Comparison of ENCODE assay signal across 17 cellular contexts in the genomic region with DNA sequence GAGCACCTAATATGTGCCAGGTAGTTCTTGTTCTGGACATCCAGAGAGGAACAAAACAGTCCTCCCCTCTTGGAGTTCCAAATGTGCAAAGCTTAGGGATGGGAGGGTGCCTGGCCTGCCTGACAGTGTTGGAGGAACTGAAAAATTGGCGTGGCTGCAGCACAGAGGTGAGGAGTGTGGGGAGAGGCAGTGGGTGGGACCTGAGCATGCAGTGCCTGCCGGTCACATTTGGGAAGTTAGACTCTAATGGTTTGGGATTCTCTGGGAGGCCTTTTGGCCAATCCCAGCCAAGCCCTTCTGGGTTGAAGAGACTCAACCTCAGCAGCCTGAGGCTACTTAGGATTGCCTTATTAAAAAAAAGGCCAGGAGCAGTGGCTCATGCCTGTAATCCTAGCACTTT. TPM values are rescaled to one million over a fixed set of nuclear protein-coding genes. Genes with fewer than 3 reads are reported as not detected.
DNase-seq lines count a peak whose midpoint lies in the region; ATAC-seq, FAIRE-seq and TF ChIP-seq lines count a peak whose summit lies in the region.
"Had no signal": no experiment of that assay in that cellular context is flagged by ENCODE, and none has a peak within 500 bp of the region (broad histone marks: within the 10 kb centered on the region; RNA-seq: fewer than 3 reads in every experiment).

No MANE protein-coding gene starts in this region.

- 0 out of 3 replicates have a peak, but pooled peaks have one; percentile 6 for ATAC-seq in K562
- ATAC-seq in mucosa of descending colon = no peak
- ATAC-seq in upper lobe of left lung (ENCODE audit: low FRiP score in 2 of 2) = no peak

- no peaks in the 10 kb centered on the region for H4K20me1 ChIP-seq in K562 (replicated peaks; ENCODE audit: control insufficient read depth, insufficient read depth, low read length)

- 7% methylated on average over 2 of the region's 2 CpGs for WGBS in K562 (ENCODE audit: insufficient coverage, low coverage, missing lambda C conversion rate)
- 55 to 59% methylated on average over 2 of the region's 2 CpGs for WGBS in upper lobe of left lung, 2 donors

- FAIRE-seq in GM12891 (lab: Jason Lieb, UNC) (peak; percentile 40), K562 (lab: Jason Lieb, UNC) (no peak)
- FAIRE-seq: D721Med had no signal

- H3K9me3 ChIP-seq in K562 (replicated peaks; ENCODE audit: control insufficient read depth, insufficient read depth, low read depth, low read length) (no peaks in the 10 kb centered on the region), mucosa of descending colon (no peaks in the 10 kb centered on the region), upper lobe of left lung (no peaks in the 10 kb centered on the region)
- H3K9me3 ChIP-seq: BLaER1 treated with 17β-estradiol and CSF1 and Interleukin-3, amounts not matched to agents 10 nM and 100 nM; Caco-2; HAP-1 had no signal

- no peak overlapping the region for H3K27ac ChIP-seq in K562 (ENCODE audit: extremely low read depth, low read depth, low read length)
- no peak overlapping the region for H3K27ac ChIP-seq in upper lobe of left lung
- H3K27ac ChIP-seq: BLaER1 treated with 17β-estradiol and CSF1 and Interleukin-3, amounts not matched to agents 10 nM and 100 nM; HL-60 had no signal

- H3K4me1 ChIP-seq in K562 (replicated peaks in 1 of 2; ENCODE audit: control insufficient read depth in 2 of 2, insufficient read depth in 2 of 2, low read length in 2 of 2) (peaks cover 13 to 29% of the 10 kb centered on the region in 2 experiments), mucosa of descending colon (ENCODE audit: low read depth) (peaks cover 19% of the 10 kb centered on the region), upper lobe of left lung (peaks cover 27 to 33% (median 31%) of the 10 kb centered on the region in 4 donors)
- H3K4me1 ChIP-seq: HAP-1 had no signal

- TF ChIP-seq CTCF in K562 (IDR thresholded peaks at IDR 0.05 in 2 of 3, conservative IDR thresholded peaks at IDR 0.05 in 1 of 3; ENCODE audit: insufficient read depth in 2 of 3, low read depth in 1 of 3, low read length in 3 of 3) = 0 out of 6 replicates have a peak, but pooled peaks of 1 of the 3 experiments have one; percentile 9
- TF ChIP-seq CTCF in mucosa of descending colon (IDR thresholded peaks at IDR 0.05) = no peak
- TF ChIP-seq CTCF in upper lobe of left lung (IDR thresholded peaks at IDR 0.05) = no peak

- no peak overlapping the region for H3K4me2 ChIP-seq in K562 (ENCODE audit: insufficient read depth, low read length)

- H3K36me3 ChIP-seq in K562 (ENCODE audit: control insufficient read depth, insufficient read depth, low read length) = peaks cover 18% of the 10 kb centered on the region; the same call in 2 of the 3 replicates
- H3K36me3 ChIP-seq in mucosa of descending colon (ENCODE audit: low read depth) = no peaks in the 10 kb centered on the region
- peaks cover 0 to 21% (median 6%) of the 10 kb centered on the region in 4 donors for H3K36me3 ChIP-seq in upper lobe of left lung

- POLR2A ChIA-PET in K562 (lab: Yijun Ruan, JAX) = interaction anchor here (0.6 to 1.7 kb wide), 2 partner anchors 25 to 365 kb away, joined by 4 to 6 read pairs; no protein-coding TSS in a partner anchor

- intact Hi-C loops in K562 (cut with micrococcal nuclease) (loop anchor here (10.0 kb wide), 1 partner anchor 108 kb away; a partner anchor contains a TSS), mucosa of descending colon (cut with DNase I, micrococcal nuclease) (no loop called here)

- in situ Hi-C loops in K562 (cut with MboI) = no loop called here

- H3K9ac ChIP-seq in K562 (ENCODE audit: insufficient read depth in 1 of 2, low read depth in 2 of 2, low read length in 2 of 2) = no peak overlapping the region
- H3K9ac ChIP-seq: BLaER1 treated with 17β-estradiol and CSF1 and Interleukin-3, amounts not matched to agents 10 nM and 100 nM had no signal

- BruUV-seq in K562 (replicated peaks; lab: Mats Ljungman, UMichigan) = no TSS peak

- DNase-seq in CD1c-positive myeloid dendritic cell (ENCODE audit: extremely low spot score) = peak; percentile 63
- DNase-seq in GM12891 (ENCODE audit: insufficient read length, low spot score) = no peak
- no peak for DNase-seq in K562 (ENCODE audit: extremely low read depth in 1 of 4, low spot score in 3 of 4)
- DNase-seq in mucosa of descending colon = peak in 2 of 3 donors; percentile 50 to 53
- no peak for DNase-seq in NCI-H2196 treated with DMSO at 0.1 percent for 48 hours (lab: John Stamatoyannopoulos, UW; ENCODE audit: unreplicated experiment)
- no peak for DNase-seq in NOMO-1 treated with DMSO at 0.1 percent for 48 hours (lab: John Stamatoyannopoulos, UW; ENCODE audit: unreplicated experiment)
- no peak for DNase-seq in upper lobe of left lung
- DNase-seq in EL = no peak
- DNase-seq: Caco-2; CD4-positive, alpha-beta T cell; GDM1 had no signal

- TF ChIP-seq POLR2A in GM12891 (IDR thresholded peaks at IDR 0.05; ENCODE audit: low read depth, low read length) (no peak), K562 (conservative IDR thresholded peaks at IDR 0.05) (no peak), upper lobe of left lung (IDR thresholded peaks at IDR 0.05) (no peak)

- H3K27me3 ChIP-seq in K562 (ENCODE audit: control insufficient read depth in 2 of 2, insufficient read depth in 2 of 2, low read length in 2 of 2) (no peaks in the 10 kb centered on the region), upper lobe of left lung (peaks cover 0 to 6% (median 0%) of the 10 kb centered on the region in 4 donors)

- no peaks in the 10 kb centered on the region for H3K9me1 ChIP-seq in K562 (ENCODE audit: control insufficient read depth, insufficient read depth, low read length)

- CTCF ChIA-PET in K562 (lab: Yijun Ruan, JAX; ENCODE audit: low intra/inter-chr PET ratio) = no interaction called here

- H3K4me3 ChIP-seq in K562 (no peak overlapping the region), mucosa of descending colon (no peak overlapping the region), upper lobe of left lung (no peak overlapping the region)
- H3K4me3 ChIP-seq: BLaER1 treated with 17β-estradiol and CSF1 and Interleukin-3, amounts not matched to agents 10 nM and 100 nM; HAP-1 had no signal

- no peak for TF ChIP-seq RAD21 in K562 (CRISPR knock-in tag; conservative IDR thresholded peaks at IDR 0.05 in 1 of 2, IDR thresholded peaks at IDR 0.05 in 1 of 2)

- no peak overlapping the region for H2AFZ ChIP-seq in K562 (ENCODE audit: low read depth, low read length)

- TF ChIP-seq EP300 in K562 (IDR thresholded peaks at IDR 0.05; ENCODE audit: low read length) = no peak
- no peak for TF ChIP-seq EP300 in upper lobe of left lung (IDR thresholded peaks at IDR 0.05)

- H3K79me2 ChIP-seq in K562 (ENCODE audit: control insufficient read depth, insufficient read depth, low read length) = no peaks in the 10 kb centered on the region

RNA-seq across cellular contexts. Expression of a gene that starts 2.3 kb away (rescaled TPM):
- 0.09 TPM for polyA plus RNA-seq in GM12891 (2012; ENCODE audit: low read depth, missing spikeins)
- 0.86 and 1.4 TPM in 2 replicates for total RNA-seq in K562 (2011; cell fraction: chromatin; rRNA removed; ENCODE audit: low replicate concordance)
- 0.67 and 1.4 TPM in 2 replicates for total RNA-seq in K562 (2011; cell fraction: nucleolus; rRNA removed)
- 0.66 and 0.84 TPM in 2 replicates for total RNA-seq in K562 (2011; cell fraction: nucleoplasm; rRNA removed)
- 0.33 and 0.54 TPM in 2 replicates for total RNA-seq in K562 (2014; rRNA removed)
- total RNA-seq in K562 (2014; rRNA removed; fragmentation: Illumina TruSeq; extraction: Trizol) = 0.45 and 0.51 TPM in 2 replicates
- total RNA-seq in K562 (2015; rRNA removed; fragmentation: Illumina TruSeq; extraction: Trizol) = 0.34 and 0.36 TPM in 2 replicates
- 0.49 and 0.55 TPM in 2 replicates for total RNA-seq in K562 (2021)
- polyA plus RNA-seq in K562 (2011; rRNA removed) = 0.34 and 0.54 TPM in 2 replicates
- 0.19 and 0.45 TPM in 2 replicates for polyA plus RNA-seq in K562 (2011; cell fraction: cytosol; rRNA removed)
- polyA plus RNA-seq in K562 (2011; cell fraction: nucleus; rRNA removed) = 0.81 and 0.90 TPM in 2 replicates
- polyA plus RNA-seq in K562 (2012) = 0.49 and 0.76 TPM in 2 replicates
- 0.16 and 0.66 TPM in 2 replicates for polyA plus RNA-seq in K562 (2014; fragmentation: Illumina TruSeq; extraction: Trizol)
- polyA plus RNA-seq in K562 (2014; fragmentation: Nextera tagmentation; extraction: Ambion mirVana) = under 1 TPM; 0.03 to 0.10 TPM
- polyA plus RNA-seq in K562 (2014; rRNA removed) = 0.13 and 0.80 TPM in 2 replicates
- polyA minus RNA-seq in K562 (2011; rRNA and poly(A)+ RNA removed) = 0.25 and 0.27 TPM in 2 replicates
- not detected in 2 replicates for polyA minus RNA-seq in K562 (2011; cell fraction: cytosol; rRNA and poly(A)+ RNA removed)
- polyA minus RNA-seq in K562 (2011; cell fraction: nucleus; rRNA and poly(A)+ RNA removed) = 0.27 and 0.56 TPM in 2 replicates
- 100 to 1,000 TPM in 2 of 3 donors, 10 to 100 TPM in 1; 95.7 to 200 (median 125) TPM for total RNA-seq in mucosa of descending colon
- 100 to 1,000 TPM in 1 of 6 donors, 10 to 100 TPM in 5; 32.5 to 141 (median 42.9) TPM for total RNA-seq in upper lobe of left lung
- total RNA-seq: A172, B cell had no signal

RNA-seq across cellular contexts. Expression of a gene that starts 57.2 kb away (rescaled TPM):
- not detected for polyA plus RNA-seq in GM12891 (2012; ENCODE audit: low read depth, missing spikeins)
- total RNA-seq in K562 (2011; cell fraction: chromatin; rRNA removed; ENCODE audit: low replicate concordance) = 34.4 and 65.3 TPM in 2 replicates
- 32.2 and 34.5 TPM in 2 replicates for total RNA-seq in K562 (2011; cell fraction: nucleolus; rRNA removed)
- total RNA-seq in K562 (2011; cell fraction: nucleoplasm; rRNA removed) = 33.9 and 40.0 TPM in 2 replicates
- total RNA-seq in K562 (2014; rRNA removed) (19.0 and 23.0 TPM in 2 replicates), K562 (2014; rRNA removed; fragmentation: Illumina TruSeq; extraction: Trizol) (14.3 and 14.8 TPM in 2 replicates), K562 (2015; rRNA removed; fragmentation: Illumina TruSeq; extraction: Trizol) (15.7 and 17.4 TPM in 2 replicates), K562 (2021) (27.6 and 31.2 TPM in 2 replicates), mucosa of descending colon (10 to 100 TPM; 31.2 to 38.8 (median 37.8) TPM), upper lobe of left lung (10 to 100 TPM; 29.5 to 47.2 (median 41.8) TPM)
- polyA plus RNA-seq in K562 (2011; rRNA removed) (16.1 and 25.4 TPM in 2 replicates), K562 (2014; fragmentation: Illumina TruSeq; extraction: Trizol) (21.3 and 22.3 TPM in 2 replicates), K562 (2014; fragmentation: Nextera tagmentation; extraction: Ambion mirVana) (1 to 10 TPM; 1.7 to 2.8 TPM), K562 (2014; rRNA removed) (17.9 and 20.3 TPM in 2 replicates)
- 17.1 and 17.2 TPM in 2 replicates for polyA plus RNA-seq in K562 (2011; cell fraction: cytosol; rRNA removed)
- polyA plus RNA-seq in K562 (2011; cell fraction: nucleus; rRNA removed) = 63.8 and 76.4 TPM in 2 replicates
- polyA plus RNA-seq in K562 (2012) = 17.6 and 38.9 TPM in 2 replicates
- 16.7 and 24.0 TPM in 2 replicates for polyA minus RNA-seq in K562 (2011; rRNA and poly(A)+ RNA removed)
- polyA minus RNA-seq in K562 (2011; cell fraction: cytosol; rRNA and poly(A)+ RNA removed) = 15.0 TPM in 2 replicates
- polyA minus RNA-seq in K562 (2011; cell fraction: nucleus; rRNA and poly(A)+ RNA removed) = 10.9 and 21.7 TPM in 2 replicates

RNA-seq across cellular contexts. Expression of a gene that starts 57.2 kb away (rescaled TPM):
- polyA plus RNA-seq in GM12891 (2012; ENCODE audit: low read depth, missing spikeins) = 1.4 TPM
- 10.7 and 18.5 TPM in 2 replicates for total RNA-seq in K562 (2011; cell fraction: chromatin; rRNA removed; ENCODE audit: low replicate concordance)
- total RNA-seq in K562 (2011; cell fraction: nucleolus; rRNA removed) = 8.7 and 9.7 TPM in 2 replicates
- 11.4 and 13.0 TPM in 2 replicates for total RNA-seq in K562 (2011; cell fraction: nucleoplasm; rRNA removed)
- total RNA-seq in K562 (2014; rRNA removed) = 6.2 and 7.0 TPM in 2 replicates
- total RNA-seq in K562 (2014; rRNA removed; fragmentation: Illumina TruSeq; extraction: Trizol) = 8.3 and 9.4 TPM in 2 replicates
- total RNA-seq in K562 (2015; rRNA removed; fragmentation: Illumina TruSeq; extraction: Trizol) = 11.3 and 11.9 TPM in 2 replicates
- total RNA-seq in K562 (2021) = 6.9 and 7.4 TPM in 2 replicates
- polyA plus RNA-seq in K562 (2011; rRNA removed) = 8.0 and 9.7 TPM in 2 replicates
- 2.4 and 6.8 TPM in 2 replicates for polyA plus RNA-seq in K562 (2011; cell fraction: cytosol; rRNA removed)
- 9.0 and 14.4 TPM in 2 replicates for polyA plus RNA-seq in K562 (2011; cell fraction: nucleus; rRNA removed)
- 4.6 and 5.2 TPM in 2 replicates for polyA plus RNA-seq in K562 (2012)
- 6.8 and 7.3 TPM in 2 replicates for polyA plus RNA-seq in K562 (2014; fragmentation: Illumina TruSeq; extraction: Trizol)
- polyA plus RNA-seq in K562 (2014; fragmentation: Nextera tagmentation; extraction: Ambion mirVana) = 1 to 10 TPM; 2.1 to 3.3 TPM
- 3.8 and 4.5 TPM in 2 replicates for polyA plus RNA-seq in K562 (2014; rRNA removed)
- 18.1 and 28.7 TPM in 2 replicates for polyA minus RNA-seq in K562 (2011; rRNA and poly(A)+ RNA removed)
- 7.3 and 7.8 TPM in 2 replicates for polyA minus RNA-seq in K562 (2011; cell fraction: cytosol; rRNA and poly(A)+ RNA removed)
- polyA minus RNA-seq in K562 (2011; cell fraction: nucleus; rRNA and poly(A)+ RNA removed) = 7.9 and 17.7 TPM in 2 replicates
- total RNA-seq in mucosa of descending colon = 10 to 100 TPM; 10.1 to 15.2 (median 11.4) TPM
- total RNA-seq in upper lobe of left lung = 10 to 100 TPM in 2 of 6 donors, 1 to 10 TPM in 4; 5.5 to 11.3 (median 8.2) TPM

Comparison
In these comparisons a context has a peak if more than half of its experiments do, and no peak if none do; other contexts are left out.
1. DNase-seq: peak in CD1c-positive myeloid dendritic cell (single experiment) and mucosa of descending colon (2 of 3); none in GM12891 (single experiment), K562 (0 of 4), NCI-H2196 treated with DMSO at 0.1 percent for 48 hours (single experiment), NOMO-1 treated with DMSO at 0.1 percent for 48 hours (single experiment), upper lobe of left lung (0 of 2) and EL (single experiment).
2. RNA of a gene that starts 2.3 kb away (total RNA-seq): 95.7 to 200 TPM in mucosa of descending colon and 32.5 to 141 TPM in upper lobe of left lung; 0.33 to 1.4 TPM in K562; every median in the first group is over 10 times any median in the second.